ENCODE assay signal across 12 cellular contexts in the genomic region with DNA sequence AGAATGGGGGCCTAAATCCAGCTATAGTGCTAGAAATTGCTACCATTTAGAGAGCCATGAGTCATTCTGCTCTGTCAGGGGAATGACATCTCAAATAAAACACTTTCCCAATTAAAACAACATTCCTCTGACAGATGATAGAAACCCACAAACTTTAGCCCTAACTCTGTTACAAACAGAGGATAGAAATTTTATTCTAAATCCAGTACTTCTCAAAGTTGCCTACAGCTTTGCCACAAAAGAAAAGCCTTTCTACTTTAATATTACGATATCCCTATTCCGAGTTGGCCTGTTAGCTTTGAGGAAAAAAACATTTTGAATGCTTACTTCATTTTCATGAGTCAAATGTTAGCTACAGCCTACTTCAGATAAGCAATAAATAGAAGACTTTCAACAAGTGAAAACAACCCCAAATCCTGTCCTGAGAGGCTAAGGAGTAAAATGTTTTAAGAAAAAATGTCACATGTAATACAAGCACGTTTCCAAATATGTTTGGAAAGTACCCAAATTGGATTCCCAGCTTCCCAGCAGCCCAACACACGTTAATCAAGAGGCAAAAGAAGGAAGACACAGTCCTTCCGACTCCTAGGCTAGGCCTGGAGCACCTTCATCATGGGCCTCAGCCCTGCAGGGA.
A peak's percentile ranks its signal among the peaks of the same experiment; 100 is the strongest.
DNase-seq lines count a peak whose midpoint lies in the region; FAIRE-seq and TF ChIP-seq lines count a peak whose summit lies in the region.
"Had no signal": no experiment of that assay in that cellular context is flagged by ENCODE, and none has a peak within 500 bp of the region (broad histone marks: within the 10 kb centered on the region; RNA-seq: fewer than 3 reads in every experiment).

No MANE protein-coding gene starts in this region.

- FAIRE-seq in RCC 7860 (lab: Jason Lieb, UNC) = no peak
- FAIRE-seq in kidney (lab: Jason Lieb, UNC) = no peak

- intact Hi-C loops in kidney (cut with DNase I) = loop anchor here (10.0 kb wide), 1 partner anchor 325 kb away; no protein-coding TSS in a partner anchor

- DNase-seq in ACHN (peak; percentile 23), RCC 7860 (ENCODE audit: low spot score) (peak; percentile 40), fibroblast of gingiva (ENCODE audit: low read depth) (peak; percentile 55), NCI-H128 (lab: John Stamatoyannopoulos, UW; ENCODE audit: unreplicated experiment) (no peak), kidney (no peak), UCSD-AML1 (lab: John Stamatoyannopoulos, UW; ENCODE audit: unreplicated experiment) (no peak)
- DNase-seq in activated CD4-positive, CD25-positive, alpha-beta regulatory T cell treated with anti-CD3 and anti-CD28 coated beads, Interleukin-2, amount 50 U/mL, for 72 hours = no peak
- DNase-seq: activated CD8-positive, alpha-beta T cell treated with anti-CD3 and anti-CD28 coated beads, Interleukin-2, amount 10 ng/mL, durations not matched to agents 7 days and 5 days; AML-193; central memory CD4-positive, alpha-beta T cell; NCI-H146 had no signal

- no peak overlapping the region for H3K9ac ChIP-seq in kidney (ENCODE audit: low read length in 2 of 2)

- peak overlapping the region; percentile 15 to 60 (median 42) for H3K27ac Mint-ChIP-seq in nephron
- H3K27ac Mint-ChIP-seq: activated CD8-positive, alpha-beta T cell treated with anti-CD3 and anti-CD28 coated beads, Interleukin-2, amount 10 ng/mL, durations not matched to agents 7 days and 5 days had no signal

- peaks cover 0 to 3% of the 10 kb centered on the region in 2 donors for H3K4me1 ChIP-seq in kidney (ENCODE audit: control insufficient read depth in 1 of 2, insufficient read depth in 1 of 2, low read depth in 1 of 2, low read length in 2 of 2)

- H3K4me1 Mint-ChIP-seq in nephron = peaks cover 9% of the 10 kb centered on the region

- H3K36me3 Mint-ChIP-seq in nephron (ENCODE audit: low read depth) = peaks cover 87% of the 10 kb centered on the region

- no peak overlapping the region for H3K4me3 ChIP-seq in kidney (ENCODE audit: low read length in 2 of 2)

- TF ChIP-seq CTCF in nephron (IDR thresholded peaks at IDR 0.05; ENCODE audit: unreplicated experiment in 3 of 3) = no peak
- no peak for TF ChIP-seq CTCF in kidney (IDR thresholded peaks at IDR 0.05; ENCODE audit: borderline replicate concordance, extremely low read depth, insufficient read depth)

- H3K36me3 ChIP-seq in kidney (ENCODE audit: control insufficient read depth in 1 of 2, insufficient read depth in 2 of 2, low read length in 2 of 2) = peaks cover 7 to 16% of the 10 kb centered on the region in 2 donors

- in situ Hi-C loops in ACHN (cut with HindIII; ENCODE audit: low pct_ligation_motif_present, low pct_unique_long_range_greater_than_20kb, low sequenced_read_pairs) = no loop called here

- no peaks in the 10 kb centered on the region for H3K27me3 Mint-ChIP-seq in nephron (ENCODE audit: low read depth)

- no peak overlapping the region for H3K4me3 Mint-ChIP-seq in nephron
- H3K4me3 Mint-ChIP-seq: activated CD8-positive, alpha-beta T cell treated with anti-CD3 and anti-CD28 coated beads, Interleukin-2, amount 10 ng/mL, durations not matched to agents 7 days and 5 days had no signal

- H3K27ac ChIP-seq in kidney (ENCODE audit: low read depth in 2 of 2, low read length in 2 of 2) = no peak overlapping the region

- H3K9me3 Mint-ChIP-seq in nephron = no peaks in the 10 kb centered on the region

- H3K9me3 ChIP-seq in kidney (ENCODE audit: control insufficient read depth in 1 of 2, low read length in 2 of 2) = no peaks in the 10 kb centered on the region

Comparison
In these comparisons a context has a peak if more than half of its experiments do, and no peak if none do; other contexts are left out.
1. DNase-seq: peak in ACHN (single experiment), RCC 7860 (single experiment) and fibroblast of gingiva (single experiment); none in NCI-H128 (single experiment), activated CD4-positive, CD25-positive, alpha-beta regulatory T cell treated with anti-CD3 and anti-CD28 coated beads, Interleukin-2, amount 50 U/mL, for 72 hours (single experiment), kidney (single experiment) and UCSD-AML1 (single experiment).